1 cellular context compared by ENCODE assay signal in genomic region chr4:39638358-39639239, GRCh38.
TF ChIP-seq lines count a peak whose summit lies in the region.

Gene SMIM14 (minus strand): TSS chr4:39638865. CDS start chr4:39605145, 33,720 bp downstream.

TF ChIP-seq in HepG2, 621 proteins besides CTCF, POLR2A, EP300 and RAD21 (continued from another document and continues in another):
- peak; percentile 94 for TF ChIP-seq ARID4A (CRISPR knock-in tag; IDR thresholded peaks at IDR 0.05; ENCODE audit: borderline replicate concordance)
- TF ChIP-seq YEATS4 (CRISPR knock-in tag; IDR thresholded peaks at IDR 0.05; ENCODE audit: borderline replicate concordance), result peak; percentile 91
- TF ChIP-seq ZFP36L1 (CRISPR knock-in tag; IDR thresholded peaks at IDR 0.05), result peak; percentile 58; the same call in 1 of the 2 replicates
- 0 out of 2 replicates have a peak, but pooled peaks have one; percentile 50 for TF ChIP-seq ZNF333 (CRISPR knock-in tag; IDR thresholded peaks at IDR 0.05; ENCODE audit: borderline replicate concordance)
- no peak for TF ChIP-seq IRX3 (CRISPR knock-in tag; IDR thresholded peaks at IDR 0.05; ENCODE audit: borderline replicate concordance, low read depth)
- peak; percentile 97 for TF ChIP-seq MAX (IDR thresholded peaks at IDR 0.05)
- TF ChIP-seq YEATS2 (CRISPR knock-in tag; IDR thresholded peaks at IDR 0.05; ENCODE audit: borderline replicate concordance), result peak; percentile 93
- TF ChIP-seq HNF4G (IDR thresholded peaks at IDR 0.05; ENCODE audit: borderline replicate concordance, low read depth, low read length), result peak; percentile 3; the same call in 1 of the 2 replicates
- peak; percentile 63; the same call in 1 of the 2 replicates for TF ChIP-seq HNF4G (CRISPR knock-in tag; IDR thresholded peaks at IDR 0.05; ENCODE audit: borderline replicate concordance, low read depth)
- TF ChIP-seq FOXA1 (IDR thresholded peaks at IDR 0.05), result no peak
- TF ChIP-seq FOXA1 (CRISPR knock-in tag; IDR thresholded peaks at IDR 0.05), result no peak
- TF ChIP-seq ATF4 (CRISPR knock-in tag; IDR thresholded peaks at IDR 0.05), result peak in 1 of 2 experiments; percentile 80; a peak in 2 of 4 replicates
- peak; percentile 75; the same call in 1 of the 2 replicates for TF ChIP-seq ZNF713 (CRISPR knock-in tag; IDR thresholded peaks at IDR 0.05)
- peak; percentile 85 for TF ChIP-seq MYPOP (CRISPR knock-in tag; IDR thresholded peaks at IDR 0.05)
- peak; percentile 68 for TF ChIP-seq ZNF777 (CRISPR knock-in tag; IDR thresholded peaks at IDR 0.05)
- TF ChIP-seq ELF1 (CRISPR knock-in tag; IDR thresholded peaks at IDR 0.05), result peak; percentile 88
- TF ChIP-seq IKZF4 (CRISPR knock-in tag; IDR thresholded peaks at IDR 0.05; ENCODE audit: borderline replicate concordance, low read depth, not compliant biosample characterization), result no peak
- TF ChIP-seq SMAD1 (CRISPR knock-in tag; IDR thresholded peaks at IDR 0.05; ENCODE audit: borderline replicate concordance, low read depth), result no peak
- peak; percentile 70; the same call in 1 of the 2 replicates for TF ChIP-seq ZNF800 (CRISPR knock-in tag; IDR thresholded peaks at IDR 0.05)
- no peak for TF ChIP-seq ZNF615 (CRISPR knock-in tag; IDR thresholded peaks at IDR 0.05; ENCODE audit: borderline replicate concordance)
- TF ChIP-seq PHF8 (CRISPR knock-in tag; IDR thresholded peaks at IDR 0.05), result peak; percentile 69
- TF ChIP-seq RBAK (CRISPR knock-in tag; IDR thresholded peaks at IDR 0.05), result peak; percentile 46; the same call in 1 of the 2 replicates
- TF ChIP-seq ZNF577 (CRISPR knock-in tag; IDR thresholded peaks at IDR 0.05; ENCODE audit: borderline replicate concordance, low read depth), result no peak
- TF ChIP-seq, protein P1, sequence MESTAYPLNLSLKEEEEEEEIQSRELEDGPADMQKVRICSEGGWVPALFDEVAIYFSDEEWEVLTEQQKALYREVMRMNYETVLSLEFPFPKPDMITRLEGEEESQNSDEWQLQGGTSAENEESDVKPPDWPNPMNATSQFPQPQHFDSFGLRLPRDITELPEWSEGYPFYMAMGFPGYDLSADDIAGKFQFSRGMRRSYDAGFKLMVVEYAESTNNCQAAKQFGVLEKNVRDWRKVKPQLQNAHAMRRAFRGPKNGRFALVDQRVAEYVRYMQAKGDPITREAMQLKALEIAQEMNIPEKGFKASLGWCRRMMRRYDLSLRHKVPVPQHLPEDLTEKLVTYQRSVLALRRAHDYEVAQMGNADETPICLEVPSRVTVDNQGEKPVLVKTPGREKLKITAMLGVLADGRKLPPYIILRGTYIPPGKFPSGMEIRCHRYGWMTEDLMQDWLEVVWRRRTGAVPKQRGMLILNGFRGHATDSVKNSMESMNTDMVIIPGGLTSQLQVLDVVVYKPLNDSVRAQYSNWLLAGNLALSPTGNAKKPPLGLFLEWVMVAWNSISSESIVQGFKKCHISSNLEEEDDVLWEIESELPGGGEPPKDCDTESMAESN (CRISPR knock-in tag; conservative IDR thresholded peaks at IDR 0.05), result peak; percentile 80; the same call in 1 of the 2 replicates
- TF ChIP-seq ZNF280D (CRISPR knock-in tag; IDR thresholded peaks at IDR 0.05), result peak; percentile 57; the same call in 1 of the 2 replicates
- peak; percentile 47; the same call in 1 of the 2 replicates for TF ChIP-seq HNF4A (CRISPR knock-in tag; IDR thresholded peaks at IDR 0.05)
- peak; percentile 96 for TF ChIP-seq GMEB2 (CRISPR knock-in tag; IDR thresholded peaks at IDR 0.05; ENCODE audit: low read depth)
- peak; percentile 84 for TF ChIP-seq PHF21A (CRISPR knock-in tag; IDR thresholded peaks at IDR 0.05)
- TF ChIP-seq MXD1 (CRISPR knock-in tag; IDR thresholded peaks at IDR 0.05), result 0 out of 2 replicates have a peak, but pooled peaks have one; percentile 31
- TF ChIP-seq ZBTB1 (CRISPR knock-in tag; IDR thresholded peaks at IDR 0.05; ENCODE audit: borderline replicate concordance), result no peak
- no peak for TF ChIP-seq ZFP36 (IDR thresholded peaks at IDR 0.05; ENCODE audit: borderline replicate concordance, low read depth, low read length, partially characterized antibody)
- TF ChIP-seq, protein P2, sequence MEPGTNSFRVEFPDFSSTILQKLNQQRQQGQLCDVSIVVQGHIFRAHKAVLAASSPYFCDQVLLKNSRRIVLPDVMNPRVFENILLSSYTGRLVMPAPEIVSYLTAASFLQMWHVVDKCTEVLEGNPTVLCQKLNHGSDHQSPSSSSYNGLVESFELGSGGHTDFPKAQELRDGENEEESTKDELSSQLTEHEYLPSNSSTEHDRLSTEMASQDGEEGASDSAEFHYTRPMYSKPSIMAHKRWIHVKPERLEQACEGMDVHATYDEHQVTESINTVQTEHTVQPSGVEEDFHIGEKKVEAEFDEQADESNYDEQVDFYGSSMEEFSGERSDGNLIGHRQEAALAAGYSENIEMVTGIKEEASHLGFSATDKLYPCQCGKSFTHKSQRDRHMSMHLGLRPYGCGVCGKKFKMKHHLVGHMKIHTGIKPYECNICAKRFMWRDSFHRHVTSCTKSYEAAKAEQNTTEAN (CRISPR knock-in tag; conservative IDR thresholded peaks at IDR 0.05), result peak; percentile 53; the same call in 1 of the 2 replicates
- no peak for TF ChIP-seq ARNTL (CRISPR knock-in tag; IDR thresholded peaks at IDR 0.05)
- TF ChIP-seq ZNF136 (CRISPR knock-in tag; IDR thresholded peaks at IDR 0.05; ENCODE audit: low read depth), result peak; percentile 88; the same call in 1 of the 2 replicates
- TF ChIP-seq TMF1 (CRISPR knock-in tag; IDR thresholded peaks at IDR 0.05; ENCODE audit: low read depth), result no peak
- TF ChIP-seq, protein P3, sequence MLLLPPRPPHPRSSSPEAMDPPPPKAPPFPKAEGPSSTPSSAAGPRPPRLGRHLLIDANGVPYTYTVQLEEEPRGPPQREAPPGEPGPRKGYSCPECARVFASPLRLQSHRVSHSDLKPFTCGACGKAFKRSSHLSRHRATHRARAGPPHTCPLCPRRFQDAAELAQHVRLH (CRISPR knock-in tag; IDR thresholded peaks at IDR 0.05; ENCODE audit: borderline replicate concordance, low read depth), result peak; percentile 85; the same call in 1 of the 2 replicates
- no peak for TF ChIP-seq THYN1 (CRISPR knock-in tag; IDR thresholded peaks at IDR 0.05; ENCODE audit: borderline replicate concordance, low read depth)
- peak; percentile 58 for TF ChIP-seq ZFY (CRISPR knock-in tag; IDR thresholded peaks at IDR 0.05)
- TF ChIP-seq E2F1 (CRISPR knock-in tag; IDR thresholded peaks at IDR 0.05), result peak; percentile 80
- 0 out of 2 replicates have a peak, but pooled peaks have one; percentile 81 for TF ChIP-seq ZSCAN9 (CRISPR knock-in tag; IDR thresholded peaks at IDR 0.05; ENCODE audit: borderline replicate concordance)
